In the genomic region with DNA sequence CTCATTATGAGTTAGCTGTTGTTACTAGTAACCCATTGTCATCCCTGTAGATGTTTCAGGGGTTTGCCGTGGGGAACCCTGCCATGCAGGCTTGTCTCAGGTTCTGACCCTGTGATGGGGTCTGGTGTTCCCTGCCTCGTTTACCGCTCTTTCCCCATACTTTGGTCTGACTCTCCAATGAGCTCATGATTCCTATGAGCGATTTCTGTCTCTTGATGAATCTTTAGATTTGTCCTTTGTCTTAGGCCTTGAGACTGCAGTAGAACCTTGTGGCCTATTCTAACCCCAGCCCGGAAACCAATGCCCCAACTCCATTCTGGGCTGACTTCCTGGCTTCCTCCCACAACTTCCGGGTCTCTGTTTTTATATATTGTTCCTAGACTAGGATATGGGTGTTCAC, we compare ENCODE assay signal across 1 cellular context.
TF ChIP-seq lines count a peak whose summit lies in the region.

No MANE protein-coding gene starts in this region.

TF ChIP-seq in GM12878, 131 proteins besides CTCF, POLR2A, EP300 and RAD21 (continued from another document):
- TF ChIP-seq EED (IDR thresholded peaks at IDR 0.05; ENCODE audit: low read depth) (0 out of 2 replicates have a peak, but pooled peaks have one; percentile 16), ETV6 (conservative IDR thresholded peaks at IDR 0.05 in 1 of 2, IDR thresholded peaks at IDR 0.05 in 1 of 2; ENCODE audit: borderline replicate concordance in 1 of 2, low read depth in 1 of 2) (peak in 1 of 2 experiments; percentile 30; a peak in 1 of 4 replicates), RUNX3 (IDR thresholded peaks at IDR 0.05; ENCODE audit: low read length) (peak; percentile 67), SRF (IDR thresholded peaks at IDR 0.05; ENCODE audit: low read depth in 2 of 2, low read length in 2 of 2) (peak in 1 of 2 experiments; percentile 80; a peak in 2 of 4 replicates)
